In the genomic region with DNA sequence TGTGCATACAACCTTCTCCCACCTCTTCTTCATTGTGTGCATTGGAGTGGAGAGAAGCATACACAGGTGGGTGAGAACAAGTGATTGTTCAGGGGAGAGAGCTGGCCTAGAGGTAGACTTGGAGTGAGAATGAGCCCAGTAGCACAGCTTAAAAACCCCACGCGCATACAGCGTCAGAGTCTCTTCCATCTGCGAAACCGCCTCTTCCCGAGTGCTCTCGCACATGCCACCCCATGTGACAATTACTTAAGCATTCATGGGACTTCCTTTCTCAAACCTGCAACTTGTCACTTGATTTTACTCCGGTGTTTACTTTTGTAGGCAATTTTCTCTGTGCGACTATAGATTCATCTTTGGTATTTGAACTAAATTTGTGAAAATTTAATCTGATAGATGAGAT, we compare ENCODE assay signal across 25 cellular contexts.
"Had no signal": no experiment of that assay in that cellular context is flagged by ENCODE, and none has a peak within 500 bp of the region (broad histone marks: within the 10 kb centered on the region; RNA-seq: fewer than 3 reads in every experiment).

No MANE protein-coding gene starts in this region.

- DNase-seq: Kasumi-1, MM.1S, NCI-H1092 treated with DMSO at 0.1 percent for 48 hours, NCI-H1436, NCI-H1694, NCI-H187 treated with DMSO at 0.1 percent for 48 hours, NCI-H2081 treated with DMSO at 0.1 percent for 48 hours, NCI-H2171, NCI-H226, NCI-H446, NCI-H510A, NCI-H524 treated with DMSO at 0.1 percent for 48 hours, NCI-H69, NCI-H774, OCI-M1, PC-9, Peyer's patch, SHP77 treated with DMSO at 0.1 percent for 48 hours, SJCRH30, SW 1271, T-cell had no signal

- H3K9me3 Mint-ChIP-seq: T-cell had no signal

- H3K36me3 ChIP-seq: Peyer's patch, SJCRH30 had no signal

- H3K4me3 Mint-ChIP-seq: IgD-negative memory B cell, T-cell had no signal

- H3K4me1 ChIP-seq: Peyer's patch, SJCRH30 had no signal

- H2AFZ ChIP-seq: PC-9 had no signal

- H3K36me3 Mint-ChIP-seq: IgD-negative memory B cell, T-cell had no signal

- H3K4me2 ChIP-seq: KMS-11, PC-9 had no signal

- H3K27ac ChIP-seq: KMS-11, PC-9, Peyer's patch, SJCRH30, SK-N-MC had no signal

- H3K4me1 Mint-ChIP-seq: IgD-negative memory B cell, T-cell had no signal

- H3K27ac Mint-ChIP-seq: IgD-negative memory B cell, T-cell had no signal

- H3K4me3 ChIP-seq: K562, PC-9, Peyer's patch, SJCRH30, SK-N-MC had no signal

- H3K9me3 ChIP-seq: Peyer's patch, SJCRH30 had no signal
